Comparison of ENCODE assay signal across 1 cellular context in the genomic region with DNA sequence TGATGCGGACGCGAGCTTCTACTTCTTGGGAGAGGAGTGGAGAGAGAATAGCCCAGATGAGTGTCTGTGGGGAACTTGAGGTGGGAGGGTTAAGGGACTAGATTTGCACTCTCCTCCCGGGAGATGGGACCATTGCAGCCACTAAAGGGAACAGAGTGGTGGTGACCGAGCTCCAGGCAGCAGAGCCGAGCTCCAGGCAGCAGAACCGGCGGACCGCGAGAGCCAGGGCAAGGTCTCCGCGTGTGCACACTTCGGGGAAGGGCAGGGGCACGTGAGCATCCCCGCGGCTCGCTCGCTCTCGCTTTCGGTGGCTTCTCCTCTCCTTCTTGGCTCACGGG.
TF ChIP-seq lines count a peak whose summit lies in the region.

No MANE protein-coding gene starts in this region.

TF ChIP-seq in GM23338, 12 proteins besides CTCF, POLR2A, EP300 and RAD21 (continued from another document):
- no peak for TF ChIP-seq ZNF462 (CRISPR knock-in tag; IDR thresholded peaks at IDR 0.05)
- no peak for TF ChIP-seq STAT1 (IDR thresholded peaks at IDR 0.05; ENCODE audit: unreplicated experiment)
